In the genomic region with DNA sequence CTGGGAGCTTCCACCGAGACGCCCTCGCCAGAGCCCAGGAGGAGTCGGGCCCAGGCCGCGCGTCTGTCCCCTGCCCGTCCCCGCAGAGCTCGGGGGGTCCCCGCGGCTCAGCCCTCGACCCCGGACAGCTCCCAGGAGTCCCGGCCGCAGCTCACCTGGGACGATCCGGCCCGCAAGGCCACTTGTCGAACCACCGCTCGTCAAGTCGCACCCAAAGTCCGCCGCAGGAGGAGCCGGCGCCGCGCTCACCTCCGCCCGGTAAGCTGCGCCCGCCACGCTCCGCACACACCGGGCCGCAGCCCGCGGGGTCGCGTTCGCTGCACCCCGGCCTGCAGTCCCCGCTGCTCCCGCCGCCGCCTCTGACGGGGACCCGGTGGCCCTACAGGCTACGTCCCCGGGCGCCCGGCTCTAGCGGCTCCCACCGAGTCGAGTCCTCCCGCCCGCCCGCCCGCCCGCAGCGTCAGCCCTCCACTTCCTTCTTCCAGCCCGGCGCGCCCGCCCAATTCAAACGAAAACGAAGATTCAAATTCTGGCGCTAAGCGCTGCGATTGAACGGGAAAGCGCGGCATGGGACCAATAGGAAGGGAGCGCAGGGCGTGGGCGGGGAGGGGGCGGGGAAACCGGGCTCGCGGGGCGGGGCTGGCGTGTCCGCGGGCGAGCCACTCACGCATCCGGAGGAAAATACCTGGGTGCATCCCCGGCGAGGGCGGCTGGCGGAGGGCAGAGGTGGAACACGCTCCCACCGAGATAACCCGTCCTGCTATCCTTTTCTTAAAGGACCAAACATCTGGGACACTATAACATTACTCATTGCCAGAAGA, we compare ENCODE assay signal across 9 cellular contexts. TPM values are rescaled to one million over a fixed set of nuclear protein-coding genes. Genes with fewer than 3 reads are reported as not detected.
DNase-seq lines count a peak whose midpoint lies in the region; ATAC-seq, FAIRE-seq and TF ChIP-seq lines count a peak whose summit lies in the region.
"Had no signal": no experiment of that assay in that cellular context is flagged by ENCODE, and none has a peak within 500 bp of the region (broad histone marks: within the 10 kb centered on the region; RNA-seq: fewer than 3 reads in every experiment).

A gene with protein sequence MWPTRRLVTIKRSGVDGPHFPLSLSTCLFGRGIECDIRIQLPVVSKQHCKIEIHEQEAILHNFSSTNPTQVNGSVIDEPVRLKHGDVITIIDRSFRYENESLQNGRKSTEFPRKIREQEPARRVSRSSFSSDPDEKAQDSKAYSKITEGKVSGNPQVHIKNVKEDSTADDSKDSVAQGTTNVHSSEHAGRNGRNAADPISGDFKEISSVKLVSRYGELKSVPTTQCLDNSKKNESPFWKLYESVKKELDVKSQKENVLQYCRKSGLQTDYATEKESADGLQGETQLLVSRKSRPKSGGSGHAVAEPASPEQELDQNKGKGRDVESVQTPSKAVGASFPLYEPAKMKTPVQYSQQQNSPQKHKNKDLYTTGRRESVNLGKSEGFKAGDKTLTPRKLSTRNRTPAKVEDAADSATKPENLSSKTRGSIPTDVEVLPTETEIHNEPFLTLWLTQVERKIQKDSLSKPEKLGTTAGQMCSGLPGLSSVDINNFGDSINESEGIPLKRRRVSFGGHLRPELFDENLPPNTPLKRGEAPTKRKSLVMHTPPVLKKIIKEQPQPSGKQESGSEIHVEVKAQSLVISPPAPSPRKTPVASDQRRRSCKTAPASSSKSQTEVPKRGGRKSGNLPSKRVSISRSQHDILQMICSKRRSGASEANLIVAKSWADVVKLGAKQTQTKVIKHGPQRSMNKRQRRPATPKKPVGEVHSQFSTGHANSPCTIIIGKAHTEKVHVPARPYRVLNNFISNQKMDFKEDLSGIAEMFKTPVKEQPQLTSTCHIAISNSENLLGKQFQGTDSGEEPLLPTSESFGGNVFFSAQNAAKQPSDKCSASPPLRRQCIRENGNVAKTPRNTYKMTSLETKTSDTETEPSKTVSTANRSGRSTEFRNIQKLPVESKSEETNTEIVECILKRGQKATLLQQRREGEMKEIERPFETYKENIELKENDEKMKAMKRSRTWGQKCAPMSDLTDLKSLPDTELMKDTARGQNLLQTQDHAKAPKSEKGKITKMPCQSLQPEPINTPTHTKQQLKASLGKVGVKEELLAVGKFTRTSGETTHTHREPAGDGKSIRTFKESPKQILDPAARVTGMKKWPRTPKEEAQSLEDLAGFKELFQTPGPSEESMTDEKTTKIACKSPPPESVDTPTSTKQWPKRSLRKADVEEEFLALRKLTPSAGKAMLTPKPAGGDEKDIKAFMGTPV (N-terminal part only) (minus strand): TSS at position 480 of the 821 bp plus-strand sequence. CDS start 756 bp downstream, outside the sequence.

- CTCF ChIA-PET in BJ (lab: Yijun Ruan, JAX): interaction anchor here (1.0 kb wide), 1 partner anchor 23 kb away, joined by 3 read pairs; no protein-coding TSS in a partner anchor

- H3K4me3 ChIP-seq in BJ (ENCODE audit: low read depth, low read length): peak within 1 kb of the TSS; percentile 83
- H3K4me3 ChIP-seq in coronary artery: peak within 1 kb of the TSS; percentile 76

- H3K27ac ChIP-seq in coronary artery: no peak within 1 kb of the TSS

- peak; percentile 36 for DNase-seq in BJ (ENCODE audit: low read depth)
- peak; percentile 88 for DNase-seq in GM19239 (ENCODE audit: insufficient read length, low spot score)
- DNase-seq in NCI-H510A treated with DMSO at 0.1 percent for 48 hours (lab: John Stamatoyannopoulos, UW): peak; percentile 80
- DNase-seq in activated CD4-positive, alpha-beta T cell treated with anti-CD3 and anti-CD28 coated beads for 4 hours: peak; percentile 89 to 91
- peak; percentile 82 for DNase-seq in coronary artery (ENCODE audit: low spot score)
- peak; percentile 80 for DNase-seq in left lobe of liver (ENCODE audit: low spot score)
- peak; percentile 94 for DNase-seq in stimulated activated CD4-positive, alpha-beta T cell treated with anti-CD3 and anti-CD28 coated beads, Interleukin-1b, Interleukin-23, amount 100 ng/mL, for 48 hours

- peak; percentile 78 for FAIRE-seq in GM19239 (lab: Jason Lieb, UNC)
- FAIRE-seq: endometrium had no signal

- H3K36me3 ChIP-seq in BJ (ENCODE audit: control insufficient read depth, insufficient read depth, low read length): no peaks in the 10 kb centered on the region

- ATAC-seq in HG03439 (IDR thresholded peaks at IDR 0.05; ENCODE audit: unreplicated experiment): peak; percentile 81
- ATAC-seq in left lobe of liver: peak; percentile 97

- no peaks in the 10 kb centered on the region for H3K27me3 ChIP-seq in BJ (ENCODE audit: control insufficient read depth, insufficient read depth, low read length)

- TF ChIP-seq CTCF in BJ (IDR thresholded peaks at IDR 0.05; ENCODE audit: insufficient read depth, low read depth, low read length) (no peak), coronary artery (IDR thresholded peaks at IDR 0.05) (no peak)

- POLR2A ChIA-PET in BJ (lab: Charles Lee): interaction anchor here (0.6 kb wide), 1 partner anchor 44 kb away, joined by 14 read pairs; no protein-coding TSS in a partner anchor

RNA-seq across cellular contexts. Expression of the gene that starts here (rescaled TPM):
- polyA plus RNA-seq in BJ (2011; rRNA removed): 11.8 and 12.5 TPM in 2 replicates
- polyA minus RNA-seq in BJ (2011; rRNA and poly(A)+ RNA removed): 14.9 and 25.3 TPM in 2 replicates
- total RNA-seq in left lobe of liver: 0.70 TPM

Comparison
In these comparisons a context has a peak if more than half of its experiments do, and no peak if none do; other contexts are left out.
1. Peak in DNase-seq and ATAC-seq in left lobe of liver; RNA of the gene not detected or under 1 TPM.
2. DNase-seq: peak in every context shown above with its lines; median percentile 94 in stimulated activated CD4-positive, alpha-beta T cell treated with anti-CD3 and anti-CD28 coated beads, Interleukin-1b, Interleukin-23, amount 100 ng/mL, for 48 hours; 90 in activated CD4-positive, alpha-beta T cell treated with anti-CD3 and anti-CD28 coated beads for 4 hours; 88 in GM19239; 82 in coronary artery; 80 in NCI-H510A treated with DMSO at 0.1 percent for 48 hours; 80 in left lobe of liver; 36 in BJ.